In the genomic region with DNA sequence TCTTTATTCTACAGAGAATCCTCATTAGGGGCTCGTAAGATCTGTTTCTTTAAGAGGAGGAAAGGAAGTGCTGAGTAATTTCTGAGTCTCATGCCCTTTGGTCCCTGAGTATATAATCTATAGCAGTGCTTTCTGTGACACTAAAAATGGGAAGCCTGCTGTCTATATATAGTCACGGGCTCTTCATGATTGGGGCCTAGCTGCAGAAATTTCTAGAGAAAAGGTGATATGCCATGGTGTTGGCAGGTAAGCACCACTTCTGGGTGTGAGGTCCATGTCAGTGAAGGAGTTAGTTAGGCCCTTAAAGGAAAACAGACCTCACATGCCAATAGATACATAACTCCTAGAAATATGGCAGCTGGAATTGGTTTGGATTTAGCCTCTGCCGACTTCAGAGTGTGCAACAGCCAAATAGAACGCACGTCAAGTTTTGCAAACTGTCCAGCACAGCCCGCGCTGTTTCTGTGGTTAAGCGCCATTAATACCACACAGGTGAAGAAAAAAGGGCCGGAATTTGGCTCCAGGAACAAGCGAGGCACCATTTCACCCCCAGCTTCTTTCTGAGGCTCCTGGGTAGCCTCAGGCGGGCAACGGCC, we compare ENCODE assay signal across 9 cellular contexts.
A peak's percentile ranks its signal among the peaks of the same experiment; 100 is the strongest.
DNase-seq lines count a peak whose midpoint lies in the region; ATAC-seq and TF ChIP-seq lines count a peak whose summit lies in the region.
"Had no signal": no experiment of that assay in that cellular context is flagged by ENCODE, and none has a peak within 500 bp of the region (broad histone marks: within the 10 kb centered on the region; RNA-seq: fewer than 3 reads in every experiment).

No MANE protein-coding gene starts in this region.

- no peaks in the 10 kb centered on the region for H3K4me1 ChIP-seq in mesendoderm (ENCODE audit: control insufficient read depth, low read depth, low read length)
- no peaks in the 10 kb centered on the region for H3K4me1 ChIP-seq in CD4-positive, alpha-beta memory T cell (ENCODE audit: insufficient read depth, low read length)

- no peak overlapping the region for H2AK5ac ChIP-seq in mesendoderm (ENCODE audit: low read length)

- no peaks in the 10 kb centered on the region for H3K9me3 ChIP-seq in CD4-positive, alpha-beta memory T cell (ENCODE audit: control insufficient read depth in 1 of 2, low read length in 2 of 2)

- peak overlapping the region; percentile 83 for H3K9ac ChIP-seq in mesendoderm (ENCODE audit: low read length)

- peak overlapping the region; percentile 89 for H3K56ac ChIP-seq in mesendoderm (ENCODE audit: low read length)

- peaks cover 10% of the 10 kb centered on the region for H3K79me1 ChIP-seq in mesendoderm (ENCODE audit: low read length)

- no peak for TF ChIP-seq CTCF in 22Rv1 (IDR thresholded peaks at IDR 0.05)
- no peak for TF ChIP-seq CTCF in cardiac fibroblast (IDR thresholded peaks at IDR 0.05; ENCODE audit: low read depth, low read length)

- H2BK15ac ChIP-seq in mesendoderm (replicated peaks; ENCODE audit: low read depth) = peak overlapping the region; percentile 59

- H3K79me2 ChIP-seq in mesendoderm (ENCODE audit: control insufficient read depth, insufficient read depth, low read length) = no peaks in the 10 kb centered on the region

- no peaks in the 10 kb centered on the region for H3K36me3 Mint-ChIP-seq in CD4-positive, alpha-beta memory T cell

- H2BK5ac ChIP-seq in mesendoderm (ENCODE audit: low read length) = no peak overlapping the region

- H3K27ac Mint-ChIP-seq in CD4-positive, alpha-beta memory T cell = no peak overlapping the region

- H2BK120ac ChIP-seq in mesendoderm (ENCODE audit: low read depth, low read length) = peak overlapping the region; percentile 8

- H3K9me3 Mint-ChIP-seq in CD4-positive, alpha-beta memory T cell = peaks cover 0 to 2% (median 0%) of the 10 kb centered on the region in 8 donors

- CTCF ChIA-PET in CD4-positive, alpha-beta memory T cell (lab: Charles Lee; ENCODE audit: partially characterized antibody) = no interaction called here

- peaks cover 35 to 44% of the 10 kb centered on the region in 2 donors for H3K27me3 Mint-ChIP-seq in CD4-positive, alpha-beta memory T cell

- no peak overlapping the region for H4K5ac ChIP-seq in mesendoderm (ENCODE audit: low read length)

- no CpG with 5 or more reads among the region's 12 CpGs for WGBS in mesendoderm (ENCODE audit: extremely low coverage, insufficient coverage, low lambda C conversion rate)

- POLR2A ChIA-PET in CD4-positive, alpha-beta memory T cell (lab: Charles Lee; ENCODE audit: partially characterized antibody) = no interaction called here

- no peak overlapping the region for H3K4me3 Mint-ChIP-seq in CD4-positive, alpha-beta memory T cell

- peak overlapping the region; percentile 9 for H3K4me2 ChIP-seq in mesendoderm (ENCODE audit: low read length)

- H3K23ac ChIP-seq in mesendoderm (ENCODE audit: low read length) = no peak overlapping the region

- DNase-seq in HT-29 (ENCODE audit: low spot score) (peak; percentile 62), cardiac fibroblast (ENCODE audit: low read depth in 2 of 2) (peak; percentile 32 to 60), mesendoderm (no peak), putamen (ENCODE audit: low spot score) (no peak)
- DNase-seq in activated T-cell treated with anti-CD3 and anti-CD28 coated beads, Interleukin-2, amount 50 U/mL, for 1 hour = no peak
- DNase-seq in CD4-positive, alpha-beta memory T cell = no peak
- DNase-seq: activated CD8-positive, alpha-beta memory T cell treated with anti-CD3 and anti-CD28 coated beads, Interleukin-2, amount 50 U/mL, for 4 hours had no signal

- intact Hi-C loops in CD4-positive, alpha-beta memory T cell (cut with micrococcal nuclease) = no loop called here

- H3K4ac ChIP-seq in mesendoderm (ENCODE audit: low read depth, low read length) = no peak overlapping the region

- H3K27ac ChIP-seq in 22Rv1 = peak overlapping the region; percentile 72
- H3K27ac ChIP-seq in mesendoderm (ENCODE audit: low read depth, low read length) = peak overlapping the region; percentile 51
- no peak overlapping the region for H3K27ac ChIP-seq in CD4-positive, alpha-beta memory T cell (ENCODE audit: low read depth, low read length)

- H3K4me3 ChIP-seq in cardiac fibroblast (replicated peaks in 1 of 2; ENCODE audit: low read depth in 2 of 2, low read length in 2 of 2) = peak overlapping the region; percentile 19 to 71
- H3K4me3 ChIP-seq in mesendoderm (ENCODE audit: low read length) = peak overlapping the region; percentile 19
- no peak overlapping the region for H3K4me3 ChIP-seq in CD4-positive, alpha-beta memory T cell (ENCODE audit: low read length in 2 of 2)

- peaks cover 0 to 11% (median under 1%) of the 10 kb centered on the region in 4 donors for H3K4me1 Mint-ChIP-seq in CD4-positive, alpha-beta memory T cell

- peak overlapping the region; percentile 11 for H3K18ac ChIP-seq in mesendoderm (ENCODE audit: low read length)

- no peak overlapping the region for H4K8ac ChIP-seq in mesendoderm (ENCODE audit: low read depth, low read length)

- no peaks in the 10 kb centered on the region for H3K27me3 ChIP-seq in mesendoderm (ENCODE audit: insufficient read depth, low read length, poor library complexity)
- peaks cover 12% of the 10 kb centered on the region for H3K27me3 ChIP-seq in CD4-positive, alpha-beta memory T cell (ENCODE audit: insufficient read depth, low read length)

- ATAC-seq in GM21423 (IDR thresholded peaks at IDR 0.05; ENCODE audit: unreplicated experiment) = no peak

- H3K36me3 ChIP-seq in mesendoderm (ENCODE audit: control insufficient read depth, insufficient read depth, low read length) = no peaks in the 10 kb centered on the region
- no peaks in the 10 kb centered on the region for H3K36me3 ChIP-seq in CD4-positive, alpha-beta memory T cell (ENCODE audit: insufficient read depth, low read length)

Comparison
In these comparisons a context has a peak if more than half of its experiments do, and no peak if none do; other contexts are left out.
1. DNase-seq: peak in HT-29 (single experiment) and cardiac fibroblast (2 of 2); none in mesendoderm (single experiment), activated T-cell treated with anti-CD3 and anti-CD28 coated beads, Interleukin-2, amount 50 U/mL, for 1 hour (single experiment), CD4-positive, alpha-beta memory T cell (0 of 5) and putamen (single experiment).
2. H3K4me3 ChIP-seq: peak in cardiac fibroblast (2 of 2) and mesendoderm (single experiment); none in CD4-positive, alpha-beta memory T cell (0 of 2).